ENCODE assay signal across 8 cellular contexts in genomic region chr11:119339581-119340334, GRCh38. TPM values are rescaled to one million over a fixed set of nuclear protein-coding genes. Genes with fewer than 3 reads are reported as not detected.
DNase-seq lines count a peak whose midpoint lies in the region; ATAC-seq, FAIRE-seq and TF ChIP-seq lines count a peak whose summit lies in the region.

No MANE protein-coding gene starts in this region.

- DNase-seq in AG20443 (ENCODE audit: low spot score) (peak; percentile 93), HCEC 1CT (peak; percentile 58), fibroblast of mammary gland (ENCODE audit: low read depth) (peak; percentile 46), RCC 7860 (ENCODE audit: low spot score) (no peak), NCI-H2227 treated with DMSO at 0.1 percent for 48 hours (lab: John Stamatoyannopoulos, UW) (no peak)
- DNase-seq in activated T-cell treated with anti-CD3 and anti-CD28 coated beads, Interleukin-2, amount 50 U/mL, for 4 hours, result no peak
- DNase-seq in naive thymus-derived CD8-positive, alpha-beta T cell, result peak in 2 of 10 donors; percentile 48 to 61

- H3K4me3 Mint-ChIP-seq in activated T-cell treated with anti-CD3 and anti-CD28 coated beads, Interleukin-2, amount 50 U/mL, for 4 hours, result no peak overlapping the region
- H3K4me3 Mint-ChIP-seq in naive thymus-derived CD8-positive, alpha-beta T cell, result peak overlapping the region in 9 of 10 donors; percentile 26 to 77 (median 63)

- peaks cover 2% of the 10 kb centered on the region for H3K36me3 Mint-ChIP-seq in activated T-cell treated with anti-CD3 and anti-CD28 coated beads, Interleukin-2, amount 50 U/mL, for 4 hours (ENCODE audit: insufficient read depth)
- H3K36me3 Mint-ChIP-seq in naive thymus-derived CD8-positive, alpha-beta T cell, result peaks cover 0 to 10% (median 3%) of the 10 kb centered on the region in 3 donors

- H3K27ac Mint-ChIP-seq in naive thymus-derived CD8-positive, alpha-beta T cell, result no peak overlapping the region

- H3K4me3 ChIP-seq in fibroblast of mammary gland (ENCODE audit: control insufficient read depth, low read depth, low read length), result peak overlapping the region; percentile 38

- peak; percentile 8 to 18 for ATAC-seq in activated T-cell treated with anti-CD3 and anti-CD28 coated beads, Interleukin-2, amount 50 U/mL, for 4 hours
- peak in 1 of 2 donors; percentile 26 for ATAC-seq in naive thymus-derived CD8-positive, alpha-beta T cell
- no peak for ATAC-seq in HG03469 (IDR thresholded peaks at IDR 0.05; ENCODE audit: unreplicated experiment)

- peak; percentile 52 for TF ChIP-seq CTCF in fibroblast of mammary gland (conservative IDR thresholded peaks at IDR 0.05; ENCODE audit: control insufficient read depth, insufficient read depth, low read depth, low read length)

- peaks cover 36% of the 10 kb centered on the region for H3K27me3 Mint-ChIP-seq in activated T-cell treated with anti-CD3 and anti-CD28 coated beads, Interleukin-2, amount 50 U/mL, for 4 hours (ENCODE audit: low read depth)
- H3K27me3 Mint-ChIP-seq in naive thymus-derived CD8-positive, alpha-beta T cell, result peaks cover 9 to 47% (median 24%) of the 10 kb centered on the region in 5 donors

- POLR2A ChIA-PET in naive thymus-derived CD8-positive, alpha-beta T cell (lab: Charles Lee), result interaction anchor here (1.4 kb wide), 1 partner anchor 41 kb away, joined by 3 read pairs; no protein-coding TSS in a partner anchor

- H3K4me1 Mint-ChIP-seq in activated T-cell treated with anti-CD3 and anti-CD28 coated beads, Interleukin-2, amount 50 U/mL, for 4 hours (ENCODE audit: low read depth), result peaks cover 39% of the 10 kb centered on the region
- H3K4me1 Mint-ChIP-seq in naive thymus-derived CD8-positive, alpha-beta T cell, result peaks cover 16 to 58% (median 40%) of the 10 kb centered on the region in 4 donors

- H3K9me3 Mint-ChIP-seq in activated T-cell treated with anti-CD3 and anti-CD28 coated beads, Interleukin-2, amount 50 U/mL, for 4 hours, result no peaks in the 10 kb centered on the region
- no peaks in the 10 kb centered on the region for H3K9me3 Mint-ChIP-seq in naive thymus-derived CD8-positive, alpha-beta T cell

- FAIRE-seq in RCC 7860 (lab: Jason Lieb, UNC), result no peak

RNA-seq across cellular contexts. Expression of gene C1QTNF5, which starts 0.9 kb away (rescaled TPM):
- total RNA-seq in activated T-cell treated with anti-CD3 and anti-CD28 coated beads, Interleukin-2, amount 50 U/mL, for 4 hours, result not detected
- total RNA-seq in naive thymus-derived CD8-positive, alpha-beta T cell, result not detected
- polyA plus RNA-seq in naive thymus-derived CD8-positive, alpha-beta T cell, result not detected

RNA-seq across cellular contexts. Expression of gene RNF26, which starts 5.4 kb away (rescaled TPM):
- total RNA-seq in activated T-cell treated with anti-CD3 and anti-CD28 coated beads, Interleukin-2, amount 50 U/mL, for 4 hours, result 10 to 100 TPM; 18.6 to 20.7 (median 18.9) TPM
- 10 to 100 TPM; 19.8 to 21.1 TPM for total RNA-seq in naive thymus-derived CD8-positive, alpha-beta T cell
- 10 to 100 TPM; 37.0 to 45.9 (median 39.6) TPM for polyA plus RNA-seq in naive thymus-derived CD8-positive, alpha-beta T cell

RNA-seq across cellular contexts. Expression of gene MFRP, which starts 6.7 kb away (rescaled TPM):
- not detected for total RNA-seq in activated T-cell treated with anti-CD3 and anti-CD28 coated beads, Interleukin-2, amount 50 U/mL, for 4 hours
- not detected for total RNA-seq in naive thymus-derived CD8-positive, alpha-beta T cell
- not detected for polyA plus RNA-seq in naive thymus-derived CD8-positive, alpha-beta T cell

RNA-seq across cellular contexts. Expression of gene MCAM, which starts 22.8 kb away (rescaled TPM):
- 1 to 10 TPM in 2 of 3 donors, under 1 TPM in 1; 0.96 to 3.2 (median 2.1) TPM for total RNA-seq in activated T-cell treated with anti-CD3 and anti-CD28 coated beads, Interleukin-2, amount 50 U/mL, for 4 hours
- under 1 TPM; 0.33 to 0.55 TPM for total RNA-seq in naive thymus-derived CD8-positive, alpha-beta T cell
- 1 to 10 TPM in 1 of 3 donors, under 1 TPM in 2; 0.35 to 1.2 (median 0.65) TPM for polyA plus RNA-seq in naive thymus-derived CD8-positive, alpha-beta T cell

RNA-seq across cellular contexts. Expression of gene USP2, which starts 41.7 kb away (rescaled TPM):
- under 1 TPM; 0.19 to 0.53 (median 0.37) TPM for total RNA-seq in activated T-cell treated with anti-CD3 and anti-CD28 coated beads, Interleukin-2, amount 50 U/mL, for 4 hours
- total RNA-seq in naive thymus-derived CD8-positive, alpha-beta T cell, result under 1 TPM; 0.16 to 0.23 TPM
- polyA plus RNA-seq in naive thymus-derived CD8-positive, alpha-beta T cell, result under 1 TPM in 1 of 3 donors, not detected in 2; 0.13 TPM

Comparison
In these comparisons a context has a peak if more than half of its experiments do, and no peak if none do; other contexts are left out.
1. DNase-seq: peak in AG20443 (single experiment), HCEC 1CT (single experiment) and fibroblast of mammary gland (single experiment); none in activated T-cell treated with anti-CD3 and anti-CD28 coated beads, Interleukin-2, amount 50 U/mL, for 4 hours (single experiment), RCC 7860 (single experiment) and NCI-H2227 treated with DMSO at 0.1 percent for 48 hours (single experiment).